ENCODE assay signal across 1 cellular context in genomic region chr2:97590515-97591394, GRCh38.
A peak's percentile ranks its signal among the peaks of the same experiment; 100 is the strongest.
TF ChIP-seq lines count a peak whose summit lies in the region.
"Not testable (repeated sequence)": the region's sequence is repeated elsewhere in the genome, so short reads cannot be mapped to it uniquely, and the experiment has no call there.

No MANE protein-coding gene starts in this region.

TF ChIP-seq in K562, 482 proteins besides CTCF, POLR2A, EP300 and RAD21 (continued from another document):
- TF ChIP-seq PBX2 (CRISPR knock-in tag; IDR thresholded peaks at IDR 0.05; ENCODE audit: low read depth): not testable (repeated sequence)
- TF ChIP-seq PBX2 (tag; conservative IDR thresholded peaks at IDR 0.05; ENCODE audit: low read depth): peak; percentile 55; the same call in 1 of the 2 replicates
